8 cellular contexts compared by ENCODE assay signal in genomic region chr10:132961-133898, GRCh38. TPM values are rescaled to one million over a fixed set of nuclear protein-coding genes. Genes with fewer than 3 reads are reported as not detected.
A peak's percentile ranks its signal among the peaks of the same experiment; 100 is the strongest.
DNase-seq lines count a peak whose midpoint lies in the region; ATAC-seq and TF ChIP-seq lines count a peak whose summit lies in the region.

No MANE protein-coding gene starts in this region.

- no peak overlapping the region for H3K18ac ChIP-seq in neuronal stem cell (ENCODE audit: low read length)

- H3K4me2 ChIP-seq in GM23248 (ENCODE audit: unreplicated experiment) (peak overlapping the region; percentile 83), parathyroid adenoma (ENCODE audit: low read length) (peak overlapping the region; percentile 99), neuronal stem cell (ENCODE audit: insufficient read depth, low read length, poor library complexity, severe bottlenecking) (no peak overlapping the region)

- no peak for TF ChIP-seq CTCF in parathyroid adenoma (IDR thresholded peaks at IDR 0.05)
- TF ChIP-seq CTCF in uterus (IDR thresholded peaks at IDR 0.05) = no peak

- no peak for TF ChIP-seq POLR2A in uterus (IDR thresholded peaks at IDR 0.05)

- DNase-seq in GM23248 = peak; percentile 89
- DNase-seq in NT2/D1 (ENCODE audit: low read depth, low spot score) = no peak
- no peak for DNase-seq in uterus
- DNase-seq in neuronal stem cell (ENCODE audit: low spot score) = no peak
- no peak for DNase-seq in COR-L47 (lab: John Stamatoyannopoulos, UW)

- no peak overlapping the region for H2BK12ac ChIP-seq in neuronal stem cell (ENCODE audit: low read length)

- H3K4me1 ChIP-seq in GM23248 (ENCODE audit: insufficient read depth) (peaks cover 38% of the 10 kb centered on the region), NT2/D1 (ENCODE audit: insufficient read depth, insufficient read length) (peaks cover 2% of the 10 kb centered on the region), endocrine pancreas (ENCODE audit: control insufficient read depth, insufficient read depth, low read length) (peaks cover 25% of the 10 kb centered on the region), parathyroid adenoma (peaks cover 22% of the 10 kb centered on the region), uterus (peaks cover 5 to 9% of the 10 kb centered on the region in 2 donors), neuronal stem cell (ENCODE audit: control insufficient read depth in 2 of 2, insufficient read depth in 1 of 2, low read depth in 1 of 2, low read length in 2 of 2) (peaks cover 8 to 14% of the 10 kb centered on the region in 2 donors)

- no peak overlapping the region for H2AK5ac ChIP-seq in neuronal stem cell (ENCODE audit: low read depth, low read length)

- H4K8ac ChIP-seq in neuronal stem cell (ENCODE audit: low read depth, low read length) = no peak overlapping the region

- no peak overlapping the region for H3K14ac ChIP-seq in neuronal stem cell (ENCODE audit: low read length)

- H2AFZ ChIP-seq in GM23248 = peak overlapping the region; percentile 90
- H2AFZ ChIP-seq in parathyroid adenoma = peak overlapping the region; percentile 13
- H2AFZ ChIP-seq in neuronal stem cell (ENCODE audit: low read length) = no peak overlapping the region

- H3K4ac ChIP-seq in neuronal stem cell (ENCODE audit: low read length) = no peak overlapping the region

- peaks cover 10% of the 10 kb centered on the region; the same call in 1 of the 2 replicates for H4K20me1 ChIP-seq in GM23248 (ENCODE audit: insufficient read depth)

- H2BK120ac ChIP-seq in neuronal stem cell (ENCODE audit: low read depth, low read length) = no peak overlapping the region

- ATAC-seq in GM21786 (IDR thresholded peaks at IDR 0.05; ENCODE audit: unreplicated experiment) = no peak

- H3K9me2 ChIP-seq in GM23248 (ENCODE audit: insufficient read depth) = no peaks in the 10 kb centered on the region

- H3K79me2 ChIP-seq in GM23248 (ENCODE audit: insufficient read depth) (peaks cover 32% of the 10 kb centered on the region), parathyroid adenoma (peaks cover 41% of the 10 kb centered on the region)

- no peak overlapping the region for H2BK15ac ChIP-seq in neuronal stem cell (ENCODE audit: low read length)

- H3K9ac ChIP-seq in GM23248 (peak overlapping the region; percentile 90; the same call in 1 of the 2 replicates), NT2/D1 (ENCODE audit: insufficient read length, low read depth) (no peak overlapping the region), endocrine pancreas (ENCODE audit: control insufficient read depth, insufficient read depth, low read length) (no peak overlapping the region), parathyroid adenoma (no peak overlapping the region), neuronal stem cell (ENCODE audit: low read depth, low read length, poor library complexity) (no peak overlapping the region)

- peaks cover 10% of the 10 kb centered on the region for H3K79me1 ChIP-seq in neuronal stem cell (ENCODE audit: low read depth, low read length)

- H3F3A ChIP-seq in GM23248 (ENCODE audit: insufficient read depth) = peaks cover 38% of the 10 kb centered on the region

- H3K27ac ChIP-seq in GM23248 (peak overlapping the region; percentile 29), parathyroid adenoma (no peak overlapping the region), uterus (peak overlapping the region in 1 of 2 donors; percentile 99), neuronal stem cell (replicated peaks; ENCODE audit: low read length) (no peak overlapping the region)

- intact Hi-C loops in uterus (cut with DNase I; ENCODE audit: low total_unique reads) = no loop called here

- no peak overlapping the region for H4K91ac ChIP-seq in neuronal stem cell (ENCODE audit: low read depth, low read length, poor library complexity)

- peak overlapping the region; percentile 80 for H3K4me3 ChIP-seq in GM23248
- H3K4me3 ChIP-seq in NT2/D1 (ENCODE audit: insufficient read length, low read depth) = peak overlapping the region; percentile 81
- peak overlapping the region; percentile 87 for H3K4me3 ChIP-seq in endocrine pancreas (ENCODE audit: control insufficient read depth, insufficient read depth, low read length)
- H3K4me3 ChIP-seq in parathyroid adenoma (ENCODE audit: low read depth, low read length) = peak overlapping the region; percentile 72
- H3K4me3 ChIP-seq in uterus = peak overlapping the region in 1 of 2 donors; percentile 94
- H3K4me3 ChIP-seq in neuronal stem cell (ENCODE audit: low read length in 2 of 2) = peak overlapping the region in 1 of 2 donors; percentile 62

- WGBS in GM23248 (ENCODE audit: low coverage in 1 of 2, low lambda C conversion rate in 2 of 2, missing lambda C conversion rate in 2 of 2), 2 experiments = 45 to 52% methylated on average over 10 of the region's 10 CpGs
- no CpG with 5 or more reads among the region's 10 CpGs for WGBS in neuronal stem cell (ENCODE audit: extremely low coverage in 2 of 2, insufficient read length in 2 of 2, insufficient replicate concordance in 1 of 2), 2 donors

- H3K36me3 ChIP-seq in GM23248 (ENCODE audit: low read depth) (no peaks in the 10 kb centered on the region), NT2/D1 (ENCODE audit: insufficient read depth, insufficient read length, low read length) (no peaks in the 10 kb centered on the region), endocrine pancreas (ENCODE audit: control insufficient read depth, insufficient read depth, low read length) (no peaks in the 10 kb centered on the region), parathyroid adenoma (ENCODE audit: control insufficient read depth, insufficient read depth, low read length) (no peaks in the 10 kb centered on the region), uterus (no peaks in the 10 kb centered on the region), neuronal stem cell (replicated peaks in 1 of 2; ENCODE audit: control insufficient read depth in 2 of 2, insufficient read depth in 2 of 2, low read length in 2 of 2) (no peaks in the 10 kb centered on the region)

- H2BK5ac ChIP-seq in neuronal stem cell (ENCODE audit: low read length) = no peak overlapping the region

- no peak overlapping the region for H3K23ac ChIP-seq in neuronal stem cell (ENCODE audit: low read depth, low read length, poor library complexity)

- in situ Hi-C loops in GM23248 (cut with MboI) = no loop called here

- no peaks in the 10 kb centered on the region for H3K9me3 ChIP-seq in GM23248 (ENCODE audit: low read depth)
- no peaks in the 10 kb centered on the region for H3K9me3 ChIP-seq in NT2/D1 (ENCODE audit: insufficient read depth, low read length)
- H3K9me3 ChIP-seq in endocrine pancreas (ENCODE audit: control insufficient read depth, low read length) = no peaks in the 10 kb centered on the region
- H3K9me3 ChIP-seq in parathyroid adenoma (ENCODE audit: control insufficient read depth, low read length) = no peaks in the 10 kb centered on the region
- no peaks in the 10 kb centered on the region for H3K9me3 ChIP-seq in uterus
- no peaks in the 10 kb centered on the region for H3K9me3 ChIP-seq in neuronal stem cell (replicated peaks in 1 of 2; ENCODE audit: control insufficient read depth in 2 of 2, insufficient read depth in 1 of 2, low read depth in 1 of 2, low read length in 2 of 2)

- H3K27me3 ChIP-seq in GM23248 (replicated peaks; ENCODE audit: insufficient read depth) = no peaks in the 10 kb centered on the region
- H3K27me3 ChIP-seq in NT2/D1 (ENCODE audit: insufficient read depth, insufficient read length) = peaks cover 13% of the 10 kb centered on the region
- H3K27me3 ChIP-seq in endocrine pancreas (ENCODE audit: control insufficient read depth, insufficient read depth, low read length) = no peaks in the 10 kb centered on the region
- H3K27me3 ChIP-seq in parathyroid adenoma (ENCODE audit: control insufficient read depth, insufficient read depth, low read length) = no peaks in the 10 kb centered on the region
- no peaks in the 10 kb centered on the region for H3K27me3 ChIP-seq in uterus
- H3K27me3 ChIP-seq in neuronal stem cell (ENCODE audit: control insufficient read depth in 3 of 3, insufficient read depth in 3 of 3, low read depth in 1 of 3, low read length in 3 of 3) = no peaks in the 10 kb centered on the region

RNA-seq across cellular contexts. Expression of gene ZMYND11, which starts 2.0 kb away (rescaled TPM):
- 63.4 and 66.0 TPM in 2 replicates for total RNA-seq in GM23248 (2014; rRNA removed; shearing (Covaris generic))
- polyA plus RNA-seq in GM23248 (2016; fragmentation: Nextera tagmentation; extraction: Ambion mirVana) = 47.1 and 47.9 TPM in 2 replicates
- 100 to 1,000 TPM in 2 of 4 donors, 10 to 100 TPM in 2; 54.1 to 122 (median 104) TPM for total RNA-seq in uterus
- polyA plus RNA-seq in neuronal stem cell (2013, experiment 1 of 2) = 28.9 TPM
- polyA plus RNA-seq in neuronal stem cell (2013, experiment 2 of 2) = 28.5 TPM
